8 cellular contexts compared by ENCODE assay signal in genomic region chr4:47914219-47914925, GRCh38. TPM values are rescaled to one million over a fixed set of nuclear protein-coding genes. Genes with fewer than 3 reads are reported as not detected.
DNase-seq lines count a peak whose midpoint lies in the region; ATAC-seq and TF ChIP-seq lines count a peak whose summit lies in the region.

Gene NFXL1 (minus strand): TSS chr4:47914583. CDS start chr4:47914203, 380 bp downstream.

- intact Hi-C loops in adrenal gland (cut with DNase I) (no loop called here), heart right ventricle (cut with DNase I) (loop anchor here in 2 of 10 donors (5.0 to 10.0 kb wide), 2 partner anchors 47 to 420 kb away; no protein-coding TSS in a partner anchor), transverse colon (cut with DNase I; ENCODE audit: low total_unique reads) (no loop called here)

- H3K9me3 ChIP-seq in adrenal gland (replicated peaks in 1 of 3): no peaks in the 10 kb centered on the region
- H3K9me3 ChIP-seq in heart right ventricle: peaks cover 0 to 16% (median 0%) of the 10 kb centered on the region in 11 donors
- no peaks in the 10 kb centered on the region for H3K9me3 ChIP-seq in transverse colon

- peaks cover 18% of the 10 kb centered on the region for H3K36me3 Mint-ChIP-seq in T-cell

- peak within 1 kb of the TSS; percentile 76 to 89 (median 86) for H3K4me3 ChIP-seq in adrenal gland
- peak within 1 kb of the TSS; percentile 82 to 99 (median 94) for H3K4me3 ChIP-seq in heart right ventricle
- peak within 1 kb of the TSS; percentile 79 to 93 (median 90) for H3K4me3 ChIP-seq in transverse colon

- POLR2A ChIA-PET in T-cell (lab: Charles Lee): interaction anchor here (0.6 to 0.7 kb wide), 3 partner anchors 119 to 514 kb away, joined by 3 to 5 read pairs (median 3); no protein-coding TSS in a partner anchor

- CTCF ChIA-PET in T-cell (lab: Charles Lee): interaction anchor here (0.6 to 1.4 kb wide), 4 partner anchors 10 to 75 kb away, joined by 3 to 6 read pairs (median 4); no protein-coding TSS in a partner anchor

- TF ChIP-seq POLR2A in adrenal gland (IDR thresholded peaks at IDR 0.05) (peak; percentile 81 to 90), transverse colon (IDR thresholded peaks at IDR 0.05) (peak; percentile 87)

- peak; percentile 96 for ATAC-seq in HG02870 (IDR thresholded peaks at IDR 0.05; ENCODE audit: unreplicated experiment)
- peak; percentile 97 for ATAC-seq in T-cell (replicated peaks in 1 of 4)
- ATAC-seq in heart right ventricle: peak; percentile 99 to 100 (median 100)

- H3K4me1 ChIP-seq in adrenal gland (replicated peaks in 1 of 2) (peaks cover 0 to 6% of the 10 kb centered on the region in 2 donors), heart right ventricle (peaks cover 4 to 23% (median 12%) of the 10 kb centered on the region in 9 donors), transverse colon (peaks cover 0 to 21% (median 9%) of the 10 kb centered on the region in 4 donors)

- no peak for TF ChIP-seq CTCF in GM13977 (IDR thresholded peaks at IDR 0.05; ENCODE audit: extremely low read depth, insufficient read depth, missing control alignments)
- peak in 1 of 6 experiments; percentile 6 for TF ChIP-seq CTCF in adrenal gland (IDR thresholded peaks at IDR 0.05)
- TF ChIP-seq CTCF in heart right ventricle (IDR thresholded peaks at IDR 0.05): no peak
- no peak for TF ChIP-seq CTCF in transverse colon (IDR thresholded peaks at IDR 0.05)

- TF ChIP-seq EP300 in transverse colon (IDR thresholded peaks at IDR 0.05; ENCODE audit: low read depth): no peak

- no peaks in the 10 kb centered on the region for H3K27me3 Mint-ChIP-seq in T-cell

- H3K4me3 Mint-ChIP-seq in T-cell: peak within 1 kb of the TSS; percentile 93 to 98 (median 95)

- peaks cover 0 to 10% of the 10 kb centered on the region in 2 donors for H3K36me3 ChIP-seq in adrenal gland (replicated peaks in 1 of 2)
- peaks cover 0 to 23% (median 13%) of the 10 kb centered on the region in 9 donors for H3K36me3 ChIP-seq in heart right ventricle
- peaks cover 0 to 11% (median 0%) of the 10 kb centered on the region in 4 donors for H3K36me3 ChIP-seq in transverse colon

- H3K27ac ChIP-seq in adrenal gland (peak within 1 kb of the TSS; percentile 56 to 84 (median 71)), heart right ventricle (peak within 1 kb of the TSS in 9 of 10 donors; percentile 70 to 88 (median 82)), transverse colon (peak within 1 kb of the TSS; percentile 84 to 94 (median 90))

- peaks cover 31 to 38% (median 36%) of the 10 kb centered on the region in 3 donors for H3K4me1 Mint-ChIP-seq in T-cell

- in situ Hi-C loops in GM13977 (cut with MboI; ENCODE audit: low pct_unique_long_range_greater_than_20kb, low sequenced_read_pairs, unreplicated experiment) (no loop called here), transverse colon (cut with MboI; ENCODE audit: low pct_ligation_motif_present in 1 of 4, low pct_unique_long_range_greater_than_20kb in 1 of 4, low sequenced_read_pairs in 3 of 4) (loop anchor here in 2 of 4 donors (25.0 kb wide), 2 partner anchors 427 to 452 kb away; partner anchors contain the start of genes ATP10D (in 1 of the 2) and COMMD8 (in 1 of the 2))

- 0 to 1% (median 1%) methylated on average over 36 to 55 of the region's 55 CpGs for WGBS in adrenal gland, 4 donors
- WGBS in heart right ventricle, 2 donors: 0% methylated on average over 55 of the region's 55 CpGs
- WGBS in transverse colon (ENCODE audit: low coverage in 1 of 2), 2 donors: 1% methylated on average over 21 to 54 of the region's 55 CpGs

- DNase-seq in GM13977 (ENCODE audit: low spot score): peak; percentile 92
- DNase-seq in NCI-H146 (lab: John Stamatoyannopoulos, UW): peak; percentile 98
- peak; percentile 91 to 96 (median 94) for DNase-seq in T-cell
- peak; percentile 97 to 99 (median 98) for DNase-seq in adrenal gland
- peak; percentile 97 to 98 for DNase-seq in heart right ventricle
- DNase-seq in pons (ENCODE audit: low spot score): peak; percentile 96
- peak; percentile 98 for DNase-seq in transverse colon

- no peaks in the 10 kb centered on the region for H3K27me3 ChIP-seq in adrenal gland
- no peaks in the 10 kb centered on the region for H3K27me3 ChIP-seq in heart right ventricle
- H3K27me3 ChIP-seq in transverse colon: no peaks in the 10 kb centered on the region

- peak within 1 kb of the TSS; percentile 91 to 97 for H3K27ac Mint-ChIP-seq in T-cell

- peaks cover 0 to 5% (median 0%) of the 10 kb centered on the region in 3 donors for H3K9me3 Mint-ChIP-seq in T-cell

RNA-seq across cellular contexts. Expression of gene NFXL1, which starts in this region (rescaled TPM):
- 10 to 100 TPM; 11.6 to 17.9 (median 16.1) TPM for total RNA-seq in T-cell
- total RNA-seq in adrenal gland: 10 to 100 TPM in 2 of 8 donors, 1 to 10 TPM in 6; 6.1 to 15.4 (median 8.4) TPM
- polyA plus RNA-seq in adrenal gland: 10 to 100 TPM in 1 of 3 donors, 1 to 10 TPM in 2; 5.1 to 13.8 (median 5.9) TPM
- 1 to 10 TPM; 3.4 to 6.3 (median 5.1) TPM for total RNA-seq in heart right ventricle
- polyA plus RNA-seq in heart right ventricle: 1 to 10 TPM; 2.3 to 3.9 TPM
- 10 to 100 TPM in 2 of 4 donors, 1 to 10 TPM in 2; 2.0 to 22.4 (median 9.3) TPM for total RNA-seq in transverse colon

Comparison
In these comparisons a context has a peak if more than half of its experiments do, and no peak if none do; other contexts are left out.
1. Peak in every context shown above with its lines: DNase-seq, ATAC-seq, H3K4me3 ChIP-seq and H3K27ac ChIP-seq.